10 cellular contexts compared by ENCODE assay signal in the genomic region with DNA sequence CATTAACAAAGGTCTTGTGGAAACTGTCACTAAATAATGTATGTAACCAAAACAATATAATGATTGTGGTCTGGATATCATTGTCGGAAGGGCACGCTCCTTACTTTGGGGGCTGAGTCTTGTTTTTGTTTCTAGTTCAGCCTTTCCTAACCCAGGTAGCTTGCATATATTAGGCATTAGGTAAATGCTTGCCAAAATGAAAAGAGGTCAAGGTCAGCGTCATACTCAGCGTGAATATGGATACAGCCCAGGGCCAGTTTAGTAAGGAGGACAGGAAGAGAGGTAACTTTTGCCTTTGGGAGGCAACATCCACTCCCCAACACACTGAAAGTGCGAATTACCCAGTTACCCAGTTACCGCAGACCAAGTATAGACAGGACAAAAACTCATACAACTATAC.
"Had no signal": no experiment of that assay in that cellular context is flagged by ENCODE, and none has a peak within 500 bp of the region (broad histone marks: within the 10 kb centered on the region; RNA-seq: fewer than 3 reads in every experiment).

No MANE protein-coding gene starts in this region.

- H3K9me3 ChIP-seq: HAP-1 had no signal

- H3K27ac Mint-ChIP-seq: HFFc6 had no signal

- ATAC-seq: HCT116, K562 had no signal

- H3K4me1 ChIP-seq: HAP-1 had no signal

- H3K4me3 ChIP-seq: GM23248, HAP-1, K562 had no signal

- H3K36me3 ChIP-seq: HAP-1 had no signal

- H3K27ac ChIP-seq: GM23248, HL-60 had no signal

- FAIRE-seq: K562 had no signal

- DNase-seq: GM23248, GOT3, H7, HFFc6, IMR-90, KG1 had no signal

- H3K4me3 Mint-ChIP-seq: HFFc6 had no signal
